8 cellular contexts compared by ENCODE assay signal in genomic region chr11:122157540-122158173, GRCh38. TPM values are rescaled to one million over a fixed set of nuclear protein-coding genes. Genes with fewer than 3 reads are reported as not detected.
DNase-seq lines count a peak whose midpoint lies in the region; ATAC-seq and TF ChIP-seq lines count a peak whose summit lies in the region.

No MANE protein-coding gene starts in this region.

- WGBS in mammary epithelial cell (ENCODE audit: low coverage, missing lambda C conversion rate) = 0% methylated on average over 4 of the region's 4 CpGs
- WGBS in endodermal cell (ENCODE audit: insufficient coverage in 1 of 2, insufficient read length in 1 of 2), 2 experiments = 92 to 100% methylated on average over 3 of the region's 4 CpGs

- H2AFZ ChIP-seq in MM.1S (ENCODE audit: low read length) (no peak overlapping the region), mammary epithelial cell (ENCODE audit: low read depth, low read length) (no peak overlapping the region)

- H3K27me3 ChIP-seq in A673 (replicated peaks; ENCODE audit: insufficient read depth, low read depth, low read length, poor library complexity) (no peaks in the 10 kb centered on the region), MM.1S (replicated peaks; ENCODE audit: insufficient read depth, low read length) (no peaks in the 10 kb centered on the region), mammary epithelial cell (ENCODE audit: insufficient read depth, low read length) (no peaks in the 10 kb centered on the region), endodermal cell (ENCODE audit: control insufficient read depth, insufficient read depth, low read length, poor library complexity, severe bottlenecking) (peaks cover 30% of the 10 kb centered on the region)

- H3K4me1 ChIP-seq in A673 (ENCODE audit: insufficient read depth, low read length, poor library complexity, severe bottlenecking) = peaks cover 45% of the 10 kb centered on the region
- H3K4me1 ChIP-seq in MM.1S (ENCODE audit: low read length) = peaks cover 9% of the 10 kb centered on the region
- H3K4me1 ChIP-seq in mammary epithelial cell (ENCODE audit: insufficient read depth, low read length) = peaks cover 53% of the 10 kb centered on the region
- H3K4me1 ChIP-seq in endodermal cell (ENCODE audit: control insufficient read depth, insufficient read depth, low read length) = peaks cover 3% of the 10 kb centered on the region

- H3K27ac Mint-ChIP-seq in naive B cell (peak overlapping the region in 2 of 6 donors; percentile 6 to 39), endodermal cell (no peak overlapping the region)

- POLR2A ChIA-PET in A673 (lab: Charles Lee; ENCODE audit: low non-redundant PET) = interaction anchor here (0.5 kb wide), 2 partner anchors 30 to 488 kb away, joined by 3 to 7 read pairs; no protein-coding TSS in a partner anchor

- CTCF ChIA-PET in A673 (lab: Charles Lee) = no interaction called here
- CTCF ChIA-PET in mammary epithelial cell (lab: Charles Lee; ENCODE audit: low non-redundant PET) = no interaction called here

- no peaks in the 10 kb centered on the region for H4K20me1 ChIP-seq in MM.1S (ENCODE audit: insufficient read depth, low read length)
- H4K20me1 ChIP-seq in mammary epithelial cell (ENCODE audit: insufficient read depth, low read length) = no peaks in the 10 kb centered on the region

- DNase-seq in A673 (ENCODE audit: low spot score) = peak; percentile 51
- no peak for DNase-seq in MM.1S
- no peak for DNase-seq in mammary epithelial cell
- no peak for DNase-seq in naive B cell
- DNase-seq in middle frontal gyrus (ENCODE audit: extremely low spot score, low spot score) = no peak
- DNase-seq in endodermal cell = no peak
- no peak for DNase-seq in SKM-1 (lab: John Stamatoyannopoulos, UW; ENCODE audit: unreplicated experiment)
- no peak for DNase-seq in C1 segment of cervical spinal cord (lab: John Stamatoyannopoulos, UW)

- H3F3A ChIP-seq in MM.1S (ENCODE audit: insufficient read depth, low read length) = peaks cover 11% of the 10 kb centered on the region

- BruUV-seq in A673 (replicated peaks; lab: Mats Ljungman, UMichigan) = TSS peak; percentile 93
- TSS peak; percentile 93 for BruUV-seq in mammary epithelial cell (replicated peaks; lab: Mats Ljungman, UMichigan)

- peak overlapping the region; percentile 3; the same call in 1 of the 2 replicates for H3K4me2 ChIP-seq in MM.1S (ENCODE audit: low read depth, low read length)
- H3K4me2 ChIP-seq in mammary epithelial cell (ENCODE audit: insufficient read depth, low read depth, low read length) = peak overlapping the region; percentile 91

- no peaks in the 10 kb centered on the region for H3K36me3 ChIP-seq in A673 (ENCODE audit: insufficient read depth, low read length, poor library complexity, severe bottlenecking)
- no peaks in the 10 kb centered on the region for H3K36me3 ChIP-seq in MM.1S (replicated peaks; ENCODE audit: insufficient read depth, low read length)
- peaks cover 33% of the 10 kb centered on the region for H3K36me3 ChIP-seq in mammary epithelial cell (ENCODE audit: insufficient read depth, low read length)
- H3K36me3 ChIP-seq in endodermal cell (ENCODE audit: control insufficient read depth, insufficient read depth, low read length) = no peaks in the 10 kb centered on the region

- peaks cover 13 to 20% (median 19%) of the 10 kb centered on the region in 3 donors for H3K27me3 Mint-ChIP-seq in naive B cell
- H3K27me3 Mint-ChIP-seq in endodermal cell (ENCODE audit: insufficient read depth) = peaks cover 9% of the 10 kb centered on the region

- H3K4me3 ChIP-seq in A673 (ENCODE audit: low read depth, low read length, poor library complexity, severe bottlenecking) = peak overlapping the region; percentile 49
- H3K4me3 ChIP-seq in MM.1S (ENCODE audit: low read length) = no peak overlapping the region
- H3K4me3 ChIP-seq in mammary epithelial cell (replicated peaks in 1 of 3; ENCODE audit: insufficient read depth in 1 of 3, low read depth in 2 of 3, low read length in 3 of 3) = peak overlapping the region; percentile 37 to 65 (median 51)
- no peak overlapping the region for H3K4me3 ChIP-seq in endodermal cell (ENCODE audit: low read length)

- no peaks in the 10 kb centered on the region for H3K9me2 ChIP-seq in MM.1S (replicated peaks; ENCODE audit: insufficient read depth, low read length)

- H3K4me1 Mint-ChIP-seq in naive B cell (peaks cover 4 to 13% (median 9%) of the 10 kb centered on the region in 3 donors), endodermal cell (peaks cover 8% of the 10 kb centered on the region)

- H3K36me3 Mint-ChIP-seq in naive B cell = no peaks in the 10 kb centered on the region
- no peaks in the 10 kb centered on the region for H3K36me3 Mint-ChIP-seq in endodermal cell (ENCODE audit: low read depth)

- in situ Hi-C loops in mammary epithelial cell (cut with MboI; ENCODE audit: low sequenced_read_pairs in 2 of 2) = loop anchor here in 1 of 2 donors (5.0 to 25.0 kb wide), 2 partner anchors 55 to 695 kb away; partner anchors contain the start of genes SORL1 and SORL1-AS1

- dilution Hi-C loops in mammary epithelial cell (cut with HindIII; ENCODE audit: low sequenced_read_pairs) = no loop called here

- H3K79me2 ChIP-seq in MM.1S (ENCODE audit: low read length) = no peaks in the 10 kb centered on the region
- H3K79me2 ChIP-seq in mammary epithelial cell (ENCODE audit: insufficient read depth, low read length) = peaks cover 100% of the 10 kb centered on the region

- no peak for TF ChIP-seq CTCF in A673 (conservative IDR thresholded peaks at IDR 0.05; ENCODE audit: low read depth, low read length)
- no peak for TF ChIP-seq CTCF in MM.1S (IDR thresholded peaks at IDR 0.05; ENCODE audit: low read length)
- TF ChIP-seq CTCF in mammary epithelial cell (conservative IDR thresholded peaks at IDR 0.05 in 1 of 2, IDR thresholded peaks at IDR 0.05 in 1 of 2; ENCODE audit: extremely low read depth in 1 of 2, insufficient read depth in 1 of 2, low read depth in 1 of 2, low read length in 2 of 2) = no peak
- no peak for TF ChIP-seq CTCF in endodermal cell (conservative IDR thresholded peaks at IDR 0.05)

- H3K9ac ChIP-seq in MM.1S (ENCODE audit: low read length) (no peak overlapping the region), mammary epithelial cell (ENCODE audit: insufficient read depth, low read length) (peak overlapping the region; percentile 94), endodermal cell (ENCODE audit: extremely low read depth, low read length, poor library complexity, severe bottlenecking) (no peak overlapping the region)

- intact Hi-C loops in A673 (cut with micrococcal nuclease; ENCODE audit: unreplicated experiment) (loop anchor here (5.0 kb wide), 2 partner anchors 45 to 50 kb away; no protein-coding TSS in a partner anchor), mammary epithelial cell (cut with micrococcal nuclease) (loop anchor here (1.0 kb wide), 3 partner anchors 23 to 58 kb away; no protein-coding TSS in a partner anchor)

- H3K4me3 Mint-ChIP-seq in naive B cell (peak overlapping the region in 6 of 8 donors; percentile 12 to 74 (median 35)), endodermal cell (no peak overlapping the region)

- H3K9me3 ChIP-seq in A673 (ENCODE audit: low read depth, low read length, poor library complexity, severe bottlenecking) (no peaks in the 10 kb centered on the region), MM.1S (replicated peaks; ENCODE audit: insufficient read depth, low read length) (no peaks in the 10 kb centered on the region), mammary epithelial cell (replicated peaks; ENCODE audit: insufficient read depth, low read length) (no peaks in the 10 kb centered on the region), endodermal cell (ENCODE audit: control insufficient read depth, low read length) (no peaks in the 10 kb centered on the region)

- ATAC-seq in naive B cell (ENCODE audit: low read depth in 2 of 2) = no peak

- H3K9me3 Mint-ChIP-seq in naive B cell (no peaks in the 10 kb centered on the region), endodermal cell (no peaks in the 10 kb centered on the region)

- H3K27ac ChIP-seq in A673 (ENCODE audit: low read depth, low read length, poor library complexity, severe bottlenecking) = peak overlapping the region; percentile 81
- no peak overlapping the region for H3K27ac ChIP-seq in MM.1S (ENCODE audit: low read length)
- H3K27ac ChIP-seq in mammary epithelial cell (ENCODE audit: insufficient read depth, low read depth, low read length) = peak overlapping the region; percentile 95
- H3K27ac ChIP-seq in endodermal cell (ENCODE audit: low read depth, low read length) = no peak overlapping the region

RNA-seq across cellular contexts. Expression of gene BLID, which starts 41.6 kb away (rescaled TPM):
- total RNA-seq in A673 (2021) (0.82 and 2.2 TPM in 2 replicates), mammary epithelial cell (1 to 10 TPM; 5.2 to 5.6 TPM), endodermal cell (not detected)
- polyA plus RNA-seq in mammary epithelial cell (not detected), naive B cell (ENCODE audit: low read depth in 6 of 6) (not detected)
- polyA minus RNA-seq in mammary epithelial cell = not detected
- polyA plus RNA-seq in endodermal cell (2013, experiment 1 of 2) = not detected
- polyA plus RNA-seq in endodermal cell (2013, experiment 2 of 2) = not detected

Comparison
In these comparisons a context has a peak if more than half of its experiments do, and no peak if none do; other contexts are left out.
1. H3K27ac ChIP-seq: peak in A673 (single experiment) and mammary epithelial cell (single experiment); none in MM.1S (single experiment) and endodermal cell (single experiment).
2. H3K4me3 ChIP-seq: peak in A673 (single experiment) and mammary epithelial cell (3 of 3); none in MM.1S (single experiment) and endodermal cell (single experiment).